In genomic region chr12:58607805-58608204, GRCh38 we compare ENCODE assay signal across 24 cellular contexts.
"Had no signal": no experiment of that assay in that cellular context is flagged by ENCODE, and none has a peak within 500 bp of the region (broad histone marks: within the 10 kb centered on the region; RNA-seq: fewer than 3 reads in every experiment).

No MANE protein-coding gene starts in this region.

- H3K27ac ChIP-seq: coronary artery, dorsolateral prefrontal cortex, esophagus squamous epithelium, foreskin keratinocyte, gastroesophageal sphincter, heart left ventricle, hepatocyte, lower lobe of right lung had no signal

- H3K9me3 ChIP-seq: esophagus squamous epithelium, gastroesophageal sphincter, heart left ventricle, lower lobe of right lung, mucosa of descending colon had no signal

- DNase-seq: dermis blood vessel endothelial cell; dorsolateral prefrontal cortex; effector CD4-positive, alpha-beta T cell; effector memory CD4-positive, alpha-beta T cell; esophagus squamous epithelium; foreskin keratinocyte; heart left ventricle; hypothalamus; immature natural killer cell; islet precursor cell; kidney; kidney glomerular epithelial cell; left colon; left ventricle myocardium superior; lower lobe of right lung; mesenchymal stem cell; mucosa of descending colon; naive B cell; naive thymus-derived CD8-positive, alpha-beta T cell had no signal

- H3K79me2 ChIP-seq: hepatocyte had no signal

- H2AFZ ChIP-seq: hepatocyte had no signal

- H3K4me3 ChIP-seq: coronary artery, dorsolateral prefrontal cortex, esophagus squamous epithelium, gastroesophageal sphincter, heart left ventricle, hepatocyte, lower lobe of right lung, mucosa of descending colon had no signal

- H3K4me1 ChIP-seq: esophagus squamous epithelium, foreskin keratinocyte, gastroesophageal sphincter, heart left ventricle, lower lobe of right lung had no signal

- H3K27me3 ChIP-seq: dorsolateral prefrontal cortex, esophagus squamous epithelium, foreskin keratinocyte, gastroesophageal sphincter, heart left ventricle, hepatocyte had no signal

- ATAC-seq: esophagus mucosa; foreskin keratinocyte; gastroesophageal sphincter; heart left ventricle; left colon; left lobe of liver; left ventricle myocardium superior; lower lobe of right lung; mucosa of descending colon; naive thymus-derived CD8-positive, alpha-beta T cell had no signal

- H3K36me3 ChIP-seq: esophagus squamous epithelium, gastroesophageal sphincter, heart left ventricle, lower lobe of right lung had no signal

- H3K4me2 ChIP-seq: hepatocyte had no signal
